10 cellular contexts compared by ENCODE assay signal in the genomic region with DNA sequence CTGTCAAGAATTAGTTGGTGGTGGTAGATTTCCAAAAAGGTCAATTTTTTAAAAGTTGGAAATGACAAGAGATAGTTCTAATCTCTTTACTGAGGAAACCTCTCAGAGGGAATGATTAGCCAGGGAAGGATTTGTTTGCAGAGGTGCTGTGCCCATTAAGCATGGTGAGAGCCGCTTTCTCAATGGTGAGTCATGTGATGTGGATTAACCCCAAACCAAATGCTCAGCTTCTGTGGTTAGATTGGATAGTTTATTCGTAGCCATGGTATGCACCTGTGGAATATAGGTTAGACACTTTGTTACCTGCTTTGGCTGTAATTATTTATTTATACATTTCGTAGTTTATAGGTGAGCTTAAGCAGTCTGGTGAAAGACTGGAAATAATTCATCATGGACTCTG. TPM values are rescaled to one million over a fixed set of nuclear protein-coding genes. Genes with fewer than 3 reads are reported as not detected.
DNase-seq lines count a peak whose midpoint lies in the region; ATAC-seq and TF ChIP-seq lines count a peak whose summit lies in the region.
"Had no signal": no experiment of that assay in that cellular context is flagged by ENCODE, and none has a peak within 500 bp of the region (broad histone marks: within the 10 kb centered on the region; RNA-seq: fewer than 3 reads in every experiment).

No MANE protein-coding gene starts in this region.

- CTCF ChIA-PET in activated CD4-positive, alpha-beta T cell treated with anti-CD3 and anti-CD28 coated beads for 36 hours (lab: Charles Lee): interaction anchor here (0.6 to 2.4 kb wide), 4 partner anchors 97 to 794 kb away, joined by 3 to 10 read pairs (median 3); partner anchors contain the start of gene MYO1F

- peak overlapping the region in 1 of 4 donors; percentile 22 for H3K4me3 ChIP-seq in gastrocnemius medialis
- H3K4me3 ChIP-seq: vagina had no signal

- H3K36me3 Mint-ChIP-seq in activated CD4-positive, alpha-beta T cell treated with anti-CD3 and anti-CD28 coated beads for 36 hours (ENCODE audit: low read depth): peaks cover 52% of the 10 kb centered on the region

- H3K9me3 Mint-ChIP-seq in activated CD4-positive, alpha-beta T cell treated with anti-CD3 and anti-CD28 coated beads for 36 hours (ENCODE audit: low read depth): no peaks in the 10 kb centered on the region

- intact Hi-C loops in activated CD4-positive, alpha-beta T cell treated with anti-CD3 and anti-CD28 coated beads for 36 hours (cut with DNase I, micrococcal nuclease): no loop called here
- intact Hi-C loops in gastrocnemius medialis (cut with DNase I; ENCODE audit: low total_unique reads): no loop called here

- no peaks in the 10 kb centered on the region for H3K27me3 Mint-ChIP-seq in activated CD4-positive, alpha-beta T cell treated with anti-CD3 and anti-CD28 coated beads for 36 hours

- H3K27ac Mint-ChIP-seq in activated CD4-positive, alpha-beta T cell treated with anti-CD3 and anti-CD28 coated beads for 36 hours: peak overlapping the region; percentile 43

- H3K4me1 ChIP-seq in gastrocnemius medialis: peaks cover 93 to 94% of the 10 kb centered on the region in 2 donors

- H3K27ac ChIP-seq in gastrocnemius medialis: peak overlapping the region; percentile 27 to 74 (median 64)
- H3K27ac ChIP-seq: vagina had no signal

- H3K27me3 ChIP-seq in gastrocnemius medialis: no peaks in the 10 kb centered on the region
- H3K27me3 ChIP-seq: vagina had no signal

- no peak for DNase-seq in activated CD4-positive, alpha-beta T cell treated with anti-CD3 and anti-CD28 coated beads for 36 hours
- DNase-seq in activated CD4-positive, alpha-beta T cell treated with anti-CD3 and anti-CD28 coated beads, Interleukin-2, amount 50 U/mL, for 48 hours: no peak
- DNase-seq in RKO (ENCODE audit: low spot score): peak; percentile 52
- DNase-seq in fibroblast of gingiva (ENCODE audit: low read depth): peak; percentile 17
- DNase-seq in gastrocnemius medialis: no peak
- no peak for DNase-seq in AML-193 (lab: John Stamatoyannopoulos, UW)
- DNase-seq: amniotic stem cell had no signal

- no peak overlapping the region for H3K4me3 Mint-ChIP-seq in activated CD4-positive, alpha-beta T cell treated with anti-CD3 and anti-CD28 coated beads for 36 hours

- ATAC-seq in activated CD4-positive, alpha-beta T cell treated with anti-CD3 and anti-CD28 coated beads for 36 hours: peak; percentile 59
- peak; percentile 83 to 87 for ATAC-seq in gastrocnemius medialis
- no peak for ATAC-seq in GM18511 (IDR thresholded peaks at IDR 0.05; ENCODE audit: unreplicated experiment)
- no peak for ATAC-seq in GM21529 (IDR thresholded peaks at IDR 0.05; ENCODE audit: unreplicated experiment)

- no peak for TF ChIP-seq POLR2A in gastrocnemius medialis (IDR thresholded peaks at IDR 0.05)

- in situ Hi-C loops in gastrocnemius medialis (cut with MboI; ENCODE audit: low sequenced_read_pairs in 4 of 4): no loop called here

- TF ChIP-seq CTCF in gastrocnemius medialis (IDR thresholded peaks at IDR 0.05 in 4 of 5, conservative IDR thresholded peaks at IDR 0.05 in 1 of 5): no peak

- H3K9me3 ChIP-seq in gastrocnemius medialis: no peaks in the 10 kb centered on the region
- H3K9me3 ChIP-seq: vagina had no signal

- H3K4me1 Mint-ChIP-seq in activated CD4-positive, alpha-beta T cell treated with anti-CD3 and anti-CD28 coated beads for 36 hours: peaks cover 87% of the 10 kb centered on the region

- POLR2A ChIA-PET in activated CD4-positive, alpha-beta T cell treated with anti-CD3 and anti-CD28 coated beads for 36 hours (lab: Charles Lee): interaction anchor here (0.6 kb wide), 1 partner anchor 54 kb away, joined by 3 read pairs; no protein-coding TSS in a partner anchor

- H3K36me3 ChIP-seq in gastrocnemius medialis: peaks cover 0 to 5% of the 10 kb centered on the region in 2 donors

RNA-seq across cellular contexts. Expression of gene HNRNPM, which starts 7.1 kb away (rescaled TPM):
- 100 to 1,000 TPM; 250 to 304 TPM for total RNA-seq in activated CD4-positive, alpha-beta T cell treated with anti-CD3 and anti-CD28 coated beads for 36 hours
- total RNA-seq in gastrocnemius medialis: 10 to 100 TPM; 42.5 to 74.6 (median 57.8) TPM

RNA-seq across cellular contexts. Expression of gene MARCHF2, which starts 38.8 kb away (rescaled TPM):
- 10 to 100 TPM in 1 of 2 experiments, 1 to 10 TPM in 1; 9.1 to 10.1 TPM for total RNA-seq in activated CD4-positive, alpha-beta T cell treated with anti-CD3 and anti-CD28 coated beads for 36 hours
- 100 to 1,000 TPM; 173 to 183 (median 176) TPM for total RNA-seq in gastrocnemius medialis

RNA-seq across cellular contexts. Expression of gene PRAM1, which starts 50.6 kb away (rescaled TPM):
- total RNA-seq in activated CD4-positive, alpha-beta T cell treated with anti-CD3 and anti-CD28 coated beads for 36 hours: 1 to 10 TPM in 1 of 2 experiments, under 1 TPM in 1; 0.90 to 1.1 TPM
- under 1 TPM in 2 of 4 donors, not detected in 2; 0.16 to 0.27 TPM for total RNA-seq in gastrocnemius medialis

Comparison
In these comparisons a context has a peak if more than half of its experiments do, and no peak if none do; other contexts are left out.
1. ATAC-seq: peak in activated CD4-positive, alpha-beta T cell treated with anti-CD3 and anti-CD28 coated beads for 36 hours (single experiment) and gastrocnemius medialis (2 of 2); none in GM18511 (single experiment) and GM21529 (single experiment).
2. DNase-seq: peak in RKO (single experiment) and fibroblast of gingiva (single experiment); none in activated CD4-positive, alpha-beta T cell treated with anti-CD3 and anti-CD28 coated beads for 36 hours (single experiment), activated CD4-positive, alpha-beta T cell treated with anti-CD3 and anti-CD28 coated beads, Interleukin-2, amount 50 U/mL, for 48 hours (0 of 2), gastrocnemius medialis (0 of 2) and AML-193 (0 of 2).
3. RNA of gene MARCHF2, which starts 38.8 kb away (total RNA-seq): 173 to 183 TPM in gastrocnemius medialis; 9.1 to 10.1 TPM in activated CD4-positive, alpha-beta T cell treated with anti-CD3 and anti-CD28 coated beads for 36 hours; every median in the first group is over 10 times any median in the second.